Comparison of ENCODE assay signal across 1 cellular context in genomic region chr3:19149388-19149787, GRCh38.
TF ChIP-seq lines count a peak whose summit lies in the region.

No MANE protein-coding gene starts in this region.

TF ChIP-seq in HepG2, 621 proteins besides CTCF, POLR2A, EP300 and RAD21 (continued from another document):
- TF ChIP-seq HNRNPUL1 (IDR thresholded peaks at IDR 0.05; ENCODE audit: low read depth, low read length), result no peak
- peak; percentile 92 for TF ChIP-seq MIER2 (CRISPR knock-in tag; IDR thresholded peaks at IDR 0.05)
- no peak for TF ChIP-seq MTA1 (CRISPR knock-in tag; IDR thresholded peaks at IDR 0.05; ENCODE audit: borderline replicate concordance)
